ENCODE assay signal across 27 cellular contexts in genomic region chr2:36374586-36374985, GRCh38. TPM values are rescaled to one million over a fixed set of nuclear protein-coding genes. Genes with fewer than 3 reads are reported as not detected.
DNase-seq lines count a peak whose midpoint lies in the region; ATAC-seq, FAIRE-seq and TF ChIP-seq lines count a peak whose summit lies in the region.
"Had no signal": no experiment of that assay in that cellular context is flagged by ENCODE, and none has a peak within 500 bp of the region (broad histone marks: within the 10 kb centered on the region; RNA-seq: fewer than 3 reads in every experiment).

No MANE protein-coding gene starts in this region.

- H3K4me3 ChIP-seq in Caco-2 (ENCODE audit: low read depth, low read length) (no peak overlapping the region), IMR-90 (ENCODE audit: insufficient read depth, low read depth, low read length) (no peak overlapping the region), keratinocyte (ENCODE audit: control insufficient read depth in 2 of 3, extremely low read depth in 1 of 3, insufficient read depth in 2 of 3, low read depth in 1 of 3, low read length in 3 of 3) (no peak overlapping the region)
- H3K4me3 ChIP-seq: pancreas, right atrium auricular region, SJSA1, thoracic aorta had no signal

- ATAC-seq in IMR-90 (ENCODE audit: low read depth) (no peak), WTC11 (no peak)
- ATAC-seq: left lobe of liver; pancreas; stimulated activated naive B cell treated with anti-CD40 and anti-IgM and Interleukin-4, amounts not matched to agents 10 μg/mL and 1 μg/mL and 100 μg/mL, for 72 hours had no signal

- dilution Hi-C loops in IMR-90 (cut with HindIII; ENCODE audit: low sequenced_read_pairs, unreplicated experiment) (no loop called here), keratinocyte (cut with MboI; ENCODE audit: extremely low pct_ligation_motif_present, low sequenced_read_pairs) (no loop called here)

- H3K4ac ChIP-seq in IMR-90 (ENCODE audit: low read depth, low read length) = no peak overlapping the region

- TF ChIP-seq RAD21 in IMR-90 (IDR thresholded peaks at IDR 0.05; ENCODE audit: low read length) = no peak

- no peak overlapping the region for H3K9ac ChIP-seq in IMR-90 (ENCODE audit: low read depth, low read length)
- no peak overlapping the region for H3K9ac ChIP-seq in keratinocyte (ENCODE audit: control insufficient read depth, extremely low read depth, insufficient read depth, low read length)

- H4K8ac ChIP-seq in IMR-90 (ENCODE audit: low read depth in 2 of 2, low read length in 2 of 2) = peak overlapping the region in 1 of 2 experiments; percentile 17; a peak in 1 of 4 replicates

- H2BK120ac ChIP-seq in IMR-90 (ENCODE audit: low read depth, low read length) = no peak overlapping the region

- FAIRE-seq in keratinocyte (lab: Jason Lieb, UNC) = peak; percentile 34
- FAIRE-seq: astrocyte, D721Med, pancreas had no signal

- no peak overlapping the region for H3K23ac ChIP-seq in IMR-90 (ENCODE audit: low read depth, low read length)

- H3K36me3 ChIP-seq in Caco-2 (ENCODE audit: control insufficient read depth, insufficient read depth, low read length) (no peaks in the 10 kb centered on the region; the same call in 1 of the 2 replicates), IMR-90 (ENCODE audit: control insufficient read depth, insufficient read depth, low read length) (peaks cover 5% of the 10 kb centered on the region), keratinocyte (ENCODE audit: control insufficient read depth in 2 of 2, extremely low read depth in 1 of 2, insufficient read depth in 2 of 2, low read length in 2 of 2) (no peaks in the 10 kb centered on the region)
- H3K36me3 ChIP-seq: pancreas, right atrium auricular region, thoracic aorta had no signal

- no peaks in the 10 kb centered on the region for H3K9me3 Mint-ChIP-seq in Caco-2 (ENCODE audit: unreplicated experiment)
- no peaks in the 10 kb centered on the region for H3K9me3 Mint-ChIP-seq in WTC11
- H3K9me3 Mint-ChIP-seq: activated naive CD4-positive, alpha-beta T cell treated with anti-CD3 and anti-CD28 coated beads, Interleukin-2, amount 50 U/mL, for 24 hours; CD14-positive monocyte; central memory CD8-positive, alpha-beta T cell; nephron; stimulated activated naive B cell treated with anti-CD40 and anti-IgM and Interleukin-4, amounts not matched to agents 10 μg/mL and 1 μg/mL and 100 μg/mL, for 72 hours; T-helper 1 cell treated with Interleukin-12 subunit alpha and Interleukin-12 subunit beta and Interleukin-4 antibody, amounts not matched to agents 30 μg/mL and 1 μg/mL, for 36 hours had no signal

- no peak overlapping the region for H2BK20ac ChIP-seq in IMR-90 (ENCODE audit: low read depth, low read length)

- CTCF ChIA-PET in Caco-2 (lab: Charles Lee) (no interaction called here), IMR-90 (lab: Yijun Ruan, JAX) (no interaction called here), WTC11 (lab: Charles Lee) (interaction anchor here (3.2 kb wide), 1 partner anchor 86 kb away, joined by 22 read pairs; no protein-coding TSS in a partner anchor)

- 0 out of 2 replicates have a peak, but pooled peaks have one; percentile 20 for TF ChIP-seq POLR2A in IMR-90 (IDR thresholded peaks at IDR 0.05; ENCODE audit: low read depth, low read length)

- in situ Hi-C loops in IMR-90 (cut with MboI; ENCODE audit: low sequenced_read_pairs) = no loop called here

- H2BK5ac ChIP-seq in IMR-90 (ENCODE audit: low read depth, low read length, poor library complexity, severe bottlenecking) = peak overlapping the region; percentile 33

- no peak overlapping the region for H4K5ac ChIP-seq in IMR-90 (ENCODE audit: low read depth, low read length)

- no peak overlapping the region for H3K18ac ChIP-seq in IMR-90 (ENCODE audit: low read depth, low read length)

- H2AK5ac ChIP-seq in IMR-90 (ENCODE audit: low read depth, low read length) = no peak overlapping the region

- peaks cover 4 to 72% of the 10 kb centered on the region in 2 experiments for H3K79me1 ChIP-seq in IMR-90 (ENCODE audit: low read depth in 1 of 2, low read length in 2 of 2)

- no peak overlapping the region for H2AFZ ChIP-seq in IMR-90 (replicated peaks; ENCODE audit: low read length, poor library complexity)
- H2AFZ ChIP-seq in keratinocyte (ENCODE audit: control insufficient read depth, low read length) = no peak overlapping the region

- H3K4me2 ChIP-seq in IMR-90 (ENCODE audit: low read depth, low read length) = no peak overlapping the region
- H3K4me2 ChIP-seq in keratinocyte (ENCODE audit: control insufficient read depth, extremely low read depth, insufficient read depth, low read depth, low read length) = peak overlapping the region; percentile 67

- H3K4me3 Mint-ChIP-seq in Caco-2 (ENCODE audit: unreplicated experiment) = no peak overlapping the region
- no peak overlapping the region for H3K4me3 Mint-ChIP-seq in WTC11
- H3K4me3 Mint-ChIP-seq: activated naive CD4-positive, alpha-beta T cell treated with anti-CD3 and anti-CD28 coated beads, Interleukin-2, amount 50 U/mL, for 24 hours; CD14-positive monocyte; central memory CD8-positive, alpha-beta T cell; nephron; stimulated activated naive B cell treated with anti-CD40 and anti-IgM and Interleukin-4, amounts not matched to agents 10 μg/mL and 1 μg/mL and 100 μg/mL, for 72 hours; T-helper 1 cell treated with Interleukin-12 subunit alpha and Interleukin-12 subunit beta and Interleukin-4 antibody, amounts not matched to agents 30 μg/mL and 1 μg/mL, for 36 hours had no signal

- TF ChIP-seq CTCF in Caco-2 (IDR thresholded peaks at IDR 0.05; ENCODE audit: insufficient read depth in 1 of 2, low read depth in 1 of 2, low read length in 1 of 2, severe bottlenecking in 1 of 2, unreplicated experiment in 1 of 2) (no peak), IMR-90 (conservative IDR thresholded peaks at IDR 0.05; ENCODE audit: low read depth, low read length) (no peak), WTC11 (IDR thresholded peaks at IDR 0.05) (no peak), keratinocyte (optimal IDR thresholded peaks at IDR 0.05 in 1 of 3, IDR thresholded peaks at IDR 0.05 in 1 of 3, conservative IDR thresholded peaks at IDR 0.05 in 1 of 3; ENCODE audit: extremely low read depth in 1 of 3, insufficient read depth in 2 of 3, low read length in 3 of 3) (no peak)

- POLR2A ChIA-PET in Caco-2 (lab: Charles Lee) (no interaction called here), IMR-90 (lab: Charles Lee; ENCODE audit: unreplicated experiment) (interaction anchor here (0.6 kb wide), 1 partner anchor 19 kb away, joined by 3 read pairs; the partner anchor contains the start of gene CRIM1), WTC11 (lab: Charles Lee) (no interaction called here)

- no peak overlapping the region for H4K91ac ChIP-seq in IMR-90 (ENCODE audit: insufficient read depth, low read depth, low read length)

- H3K27me3 Mint-ChIP-seq in Caco-2 (ENCODE audit: insufficient read depth, unreplicated experiment) (no peaks in the 10 kb centered on the region), WTC11 (ENCODE audit: low read depth) (no peaks in the 10 kb centered on the region)
- H3K27me3 Mint-ChIP-seq: activated naive CD4-positive, alpha-beta T cell treated with anti-CD3 and anti-CD28 coated beads, Interleukin-2, amount 50 U/mL, for 24 hours; central memory CD8-positive, alpha-beta T cell; stimulated activated naive B cell treated with anti-CD40 and anti-IgM and Interleukin-4, amounts not matched to agents 10 μg/mL and 1 μg/mL and 100 μg/mL, for 72 hours had no signal

- no peak overlapping the region for H2AK9ac ChIP-seq in IMR-90 (replicated peaks; ENCODE audit: low read depth, low read length, poor library complexity)

- H3K4me1 ChIP-seq in Caco-2 = peaks cover 91% of the 10 kb centered on the region
- peaks cover 40% of the 10 kb centered on the region for H3K4me1 ChIP-seq in IMR-90 (ENCODE audit: control insufficient read depth, insufficient read depth, low read length)
- peaks cover 94% of the 10 kb centered on the region for H3K4me1 ChIP-seq in keratinocyte (ENCODE audit: control insufficient read depth, extremely low read depth, insufficient read depth, low read length)

- H3K27me3 ChIP-seq in Caco-2 (replicated peaks; ENCODE audit: control insufficient read depth, insufficient read depth, low read length) (no peaks in the 10 kb centered on the region), IMR-90 (ENCODE audit: control insufficient read depth, insufficient read depth, low read length) (no peaks in the 10 kb centered on the region), keratinocyte (ENCODE audit: control insufficient read depth, extremely low read depth, insufficient read depth, low read length) (no peaks in the 10 kb centered on the region)
- H3K27me3 ChIP-seq: pancreas, right atrium auricular region, SJSA1 had no signal

- H3K56ac ChIP-seq in IMR-90 (ENCODE audit: extremely low read depth, insufficient read depth, low read length) = no peak overlapping the region

- no peak overlapping the region for H2BK15ac ChIP-seq in IMR-90 (ENCODE audit: low read depth, low read length)

- peaks cover 88% of the 10 kb centered on the region for H3K79me2 ChIP-seq in keratinocyte (ENCODE audit: control insufficient read depth, insufficient read depth, low read length)

- intact Hi-C loops in Caco-2 (cut with micrococcal nuclease; ENCODE audit: unreplicated experiment) = loop anchor here (5.0 kb wide), 1 partner anchor 78 kb away; no protein-coding TSS in a partner anchor
- intact Hi-C loops in IMR-90 (cut with micrococcal nuclease) = loop anchor here (5.0 kb wide), 1 partner anchor 113 kb away; no protein-coding TSS in a partner anchor
- intact Hi-C loops in head of caudate nucleus (cut with DNase I) = no loop called here

- H3K9me3 ChIP-seq in Caco-2 (no peaks in the 10 kb centered on the region), IMR-90 (ENCODE audit: control insufficient read depth, insufficient read depth, low read length) (no peaks in the 10 kb centered on the region), keratinocyte (ENCODE audit: control insufficient read depth, low read depth, low read length) (no peaks in the 10 kb centered on the region)
- H3K9me3 ChIP-seq: pancreas, right atrium auricular region, SJSA1, thoracic aorta had no signal

- no CpG with 5 or more reads among the region's 3 CpGs for whole genome bisulfite sequencing in IMR-90 (ENCODE audit: extremely low coverage in 2 of 2, insufficient read length in 1 of 2), 2 experiments

- peaks cover 95% of the 10 kb centered on the region for H3K36me3 Mint-ChIP-seq in Caco-2 (ENCODE audit: insufficient read depth, unreplicated experiment)
- peaks cover 7% of the 10 kb centered on the region for H3K36me3 Mint-ChIP-seq in WTC11
- H3K36me3 Mint-ChIP-seq: activated naive CD4-positive, alpha-beta T cell treated with anti-CD3 and anti-CD28 coated beads, Interleukin-2, amount 50 U/mL, for 24 hours; CD14-positive monocyte; stimulated activated naive B cell treated with anti-CD40 and anti-IgM and Interleukin-4, amounts not matched to agents 10 μg/mL and 1 μg/mL and 100 μg/mL, for 72 hours had no signal

- H3K4me1 Mint-ChIP-seq in Caco-2 (ENCODE audit: low read depth, unreplicated experiment) (peaks cover 79% of the 10 kb centered on the region), WTC11 (peaks cover 95% of the 10 kb centered on the region)

- peaks cover 92% of the 10 kb centered on the region for H4K20me1 ChIP-seq in IMR-90 (ENCODE audit: insufficient read depth, low read length)
- no peaks in the 10 kb centered on the region for H4K20me1 ChIP-seq in keratinocyte (ENCODE audit: control insufficient read depth, extremely low read depth, insufficient read depth, low read length)

- BruUV-seq in Caco-2 (replicated peaks; lab: Mats Ljungman, UMichigan) (no TSS peak), IMR-90 (replicated peaks; lab: Mats Ljungman, UMichigan) (no TSS peak)

- peak overlapping the region; percentile 65 for H3K27ac Mint-ChIP-seq in Caco-2 (ENCODE audit: unreplicated experiment)
- peak overlapping the region; percentile 36 for H3K27ac Mint-ChIP-seq in WTC11
- H3K27ac Mint-ChIP-seq: activated naive CD4-positive, alpha-beta T cell treated with anti-CD3 and anti-CD28 coated beads, Interleukin-2, amount 50 U/mL, for 24 hours; CD14-positive monocyte; nephron; stimulated activated naive B cell treated with anti-CD40 and anti-IgM and Interleukin-4, amounts not matched to agents 10 μg/mL and 1 μg/mL and 100 μg/mL, for 72 hours had no signal

- no peak overlapping the region for H3K27ac ChIP-seq in IMR-90 (ENCODE audit: insufficient read depth, low read length)
- H3K27ac ChIP-seq in keratinocyte (ENCODE audit: control insufficient read depth, insufficient read depth, low read length) = no peak overlapping the region
- H3K27ac ChIP-seq: pancreas, right atrium auricular region had no signal

- H3K9me1 ChIP-seq in IMR-90 (ENCODE audit: insufficient read depth, low read length) (peaks cover 42% of the 10 kb centered on the region), keratinocyte (ENCODE audit: control insufficient read depth, extremely low read depth, insufficient read depth, low read length) (no peaks in the 10 kb centered on the region)

- DNase-seq in Caco-2 (no peak), IMR-90 (no peak), WTC11 (ENCODE audit: low spot score) (no peak), keratinocyte (ENCODE audit: low read depth, low spot score) (no peak), pons (ENCODE audit: low spot score) (no peak), head of caudate nucleus (no peak), medulla oblongata (ENCODE audit: extremely low spot score) (no peak)
- no peak for DNase-seq in activated CD4-positive, alpha-beta T cell treated with anti-CD3 and anti-CD28 coated beads for 48 hours
- DNase-seq: erythroblast; KBM-7; NCI-H1436 treated with DMSO at 0.1 percent for 48 hours; NCI-H510A; pancreas; stimulated activated CD4-positive, alpha-beta T cell treated with anti-CD3 and anti-CD28 coated beads, Interleukin-12 subunit alpha, Interleukin-12 subunit beta, amount 100 ng/mL, for 4 hours; stimulated activated CD4-positive, alpha-beta T cell treated with anti-CD3 and anti-CD28 coated beads, Interleukin-4, amount 100 ng/mL, for 24 hours; stimulated activated naive B cell treated with anti-CD40 and anti-IgM and Interleukin-4, amounts not matched to agents 10 μg/mL and 1 μg/mL and 100 μg/mL, for 72 hours had no signal

- no peak overlapping the region for H3K14ac ChIP-seq in IMR-90 (replicated peaks; ENCODE audit: low read depth, low read length)

RNA-seq across cellular contexts. Expression of gene CRIM1, which starts 19.0 kb away (rescaled TPM):
- total RNA-seq in Caco-2 (2022) = 270 and 292 TPM in 2 replicates
- 436 and 490 TPM in 2 replicates for total RNA-seq in IMR-90 (2012; rRNA removed)
- polyA plus RNA-seq in IMR-90 (2012; rRNA removed) = 285 and 316 TPM in 2 replicates
- 203 and 263 TPM in 2 replicates for polyA plus RNA-seq in IMR-90 (2012; cell fraction: cytosol; rRNA removed)
- 109 and 133 TPM in 2 replicates for polyA plus RNA-seq in IMR-90 (2012; cell fraction: nucleus; rRNA removed; ENCODE audit: low replicate concordance)
- total RNA-seq in WTC11 (2021) = 24.1 to 25.1 TPM (median 24.3 TPM) in 3 replicates
- polyA plus RNA-seq in keratinocyte = 98.3 to 136 TPM (median 116 TPM) in 3 replicates
- polyA plus RNA-seq in keratinocyte (2011; ENCODE audit: low read depth) = 32.2 TPM
- 54.2 and 69.7 TPM in 2 replicates for polyA plus RNA-seq in keratinocyte (2011; cell fraction: cytosol; rRNA removed)
- 316 and 318 TPM in 2 replicates for polyA plus RNA-seq in keratinocyte (2011; cell fraction: nucleus; rRNA removed)
- 51.3 and 110 TPM in 2 replicates for polyA plus RNA-seq in keratinocyte (2012; ENCODE audit: low replicate concordance)
- polyA minus RNA-seq in keratinocyte = 353 to 631 TPM (median 519 TPM) in 3 replicates
- 371 TPM for polyA minus RNA-seq in keratinocyte (2011; cell fraction: cytosol; rRNA and poly(A)+ RNA removed)
- polyA minus RNA-seq in keratinocyte (2011; cell fraction: nucleus; rRNA and poly(A)+ RNA removed) = 966 and 975 TPM in 2 replicates

Comparison
In these comparisons a context has a peak if more than half of its experiments do, and no peak if none do; other contexts are left out.
1. RNA of gene CRIM1, which starts 19.0 kb away (total RNA-seq): 436 to 490 TPM in IMR-90 and 270 to 292 TPM in Caco-2; 24.1 to 25.1 TPM in WTC11; every median in the first group is over 10 times any median in the second.